16 cellular contexts compared by ENCODE assay signal in the genomic region with DNA sequence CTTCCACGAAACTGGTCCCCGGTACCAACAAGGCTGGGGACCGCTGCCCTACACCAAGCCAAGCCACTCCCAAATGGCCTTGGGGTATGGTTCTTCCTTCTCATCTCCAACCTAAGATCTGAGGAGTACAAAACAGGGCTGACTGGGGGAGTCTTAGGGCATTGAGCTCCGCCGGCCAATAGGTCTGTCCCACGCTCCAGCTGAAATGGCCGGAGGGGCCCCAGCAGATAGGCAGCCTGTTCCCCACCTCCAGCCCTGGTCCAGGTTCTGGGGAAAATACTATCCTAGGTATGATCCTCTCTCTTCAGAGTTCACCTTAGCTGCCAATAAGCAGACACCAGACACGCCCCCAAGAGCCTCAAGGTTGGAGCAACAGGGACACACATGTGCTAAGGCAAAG.
"Had no signal": no experiment of that assay in that cellular context is flagged by ENCODE, and none has a peak within 500 bp of the region (broad histone marks: within the 10 kb centered on the region; RNA-seq: fewer than 3 reads in every experiment).

No MANE protein-coding gene starts in this region.

- H3K4me2 ChIP-seq: SK-N-SH had no signal

- H3K27ac ChIP-seq: colonic mucosa, gastrocnemius medialis, parathyroid adenoma, suprapubic skin, VCaP had no signal

- ATAC-seq: activated naive CD4-positive, alpha-beta T cell treated with anti-CD3 and anti-CD28 coated beads, Interleukin-2, amount 50 U/mL, for 72 hours; activated T-helper 17 cell treated with anti-CD3 and anti-CD28 coated beads, Interleukin-2, amount 50 U/mL, for 72 hours; gastrocnemius medialis; stimulated activated memory B cell treated with anti-CD40 and anti-IgM and Interleukin-4, amounts not matched to agents 10 μg/mL and 1 μg/mL and 100 μg/mL, for 72 hours had no signal

- H3K9me3 Mint-ChIP-seq: activated naive CD4-positive, alpha-beta T cell treated with anti-CD3 and anti-CD28 coated beads, Interleukin-2, amount 50 U/mL, for 72 hours; activated T-helper 17 cell treated with anti-CD3 and anti-CD28 coated beads, Interleukin-2, amount 50 U/mL, for 72 hours; neural crest cell; stimulated activated memory B cell treated with anti-CD40 and anti-IgM and Interleukin-4, amounts not matched to agents 10 μg/mL and 1 μg/mL and 100 μg/mL, for 72 hours had no signal

- H3K36me3 Mint-ChIP-seq: stimulated activated memory B cell treated with anti-CD40 and anti-IgM and Interleukin-4, amounts not matched to agents 10 μg/mL and 1 μg/mL and 100 μg/mL, for 72 hours had no signal

- H3K9me3 ChIP-seq: colonic mucosa, gastrocnemius medialis, SK-N-SH, suprapubic skin had no signal

- DNase-seq: activated CD4-positive, alpha-beta T cell treated with anti-CD3 and anti-CD28 coated beads for 4 hours; activated CD8-positive, alpha-beta memory T cell treated with anti-CD3 and anti-CD28 coated beads for 24 hours; amniotic stem cell; colonic mucosa; effector CD4-positive, alpha-beta T cell; gastrocnemius medialis; kidney; SK-N-SH; T-helper 1 cell had no signal

- H3K4me1 Mint-ChIP-seq: activated T-helper 17 cell treated with anti-CD3 and anti-CD28 coated beads, Interleukin-2, amount 50 U/mL, for 72 hours; neural crest cell; stimulated activated memory B cell treated with anti-CD40 and anti-IgM and Interleukin-4, amounts not matched to agents 10 μg/mL and 1 μg/mL and 100 μg/mL, for 72 hours had no signal

- H3K27ac Mint-ChIP-seq: activated T-helper 17 cell treated with anti-CD3 and anti-CD28 coated beads, Interleukin-2, amount 50 U/mL, for 72 hours; stimulated activated memory B cell treated with anti-CD40 and anti-IgM and Interleukin-4, amounts not matched to agents 10 μg/mL and 1 μg/mL and 100 μg/mL, for 72 hours had no signal

- H2AFZ ChIP-seq: parathyroid adenoma had no signal

- H3K4me1 ChIP-seq: colonic mucosa, parathyroid adenoma, suprapubic skin had no signal

- H3K4me3 Mint-ChIP-seq: activated T-helper 17 cell treated with anti-CD3 and anti-CD28 coated beads, Interleukin-2, amount 50 U/mL, for 72 hours; neural crest cell; stimulated activated memory B cell treated with anti-CD40 and anti-IgM and Interleukin-4, amounts not matched to agents 10 μg/mL and 1 μg/mL and 100 μg/mL, for 72 hours had no signal

- H3K79me2 ChIP-seq: parathyroid adenoma had no signal

- H3K27me3 Mint-ChIP-seq: activated T-helper 17 cell treated with anti-CD3 and anti-CD28 coated beads, Interleukin-2, amount 50 U/mL, for 72 hours; stimulated activated memory B cell treated with anti-CD40 and anti-IgM and Interleukin-4, amounts not matched to agents 10 μg/mL and 1 μg/mL and 100 μg/mL, for 72 hours had no signal

- H3K27me3 ChIP-seq: colonic mucosa, gastrocnemius medialis, suprapubic skin had no signal

- H3K4me3 ChIP-seq: colonic mucosa, gastrocnemius medialis, suprapubic skin had no signal
